1 cellular context compared by ENCODE assay signal in the genomic region with DNA sequence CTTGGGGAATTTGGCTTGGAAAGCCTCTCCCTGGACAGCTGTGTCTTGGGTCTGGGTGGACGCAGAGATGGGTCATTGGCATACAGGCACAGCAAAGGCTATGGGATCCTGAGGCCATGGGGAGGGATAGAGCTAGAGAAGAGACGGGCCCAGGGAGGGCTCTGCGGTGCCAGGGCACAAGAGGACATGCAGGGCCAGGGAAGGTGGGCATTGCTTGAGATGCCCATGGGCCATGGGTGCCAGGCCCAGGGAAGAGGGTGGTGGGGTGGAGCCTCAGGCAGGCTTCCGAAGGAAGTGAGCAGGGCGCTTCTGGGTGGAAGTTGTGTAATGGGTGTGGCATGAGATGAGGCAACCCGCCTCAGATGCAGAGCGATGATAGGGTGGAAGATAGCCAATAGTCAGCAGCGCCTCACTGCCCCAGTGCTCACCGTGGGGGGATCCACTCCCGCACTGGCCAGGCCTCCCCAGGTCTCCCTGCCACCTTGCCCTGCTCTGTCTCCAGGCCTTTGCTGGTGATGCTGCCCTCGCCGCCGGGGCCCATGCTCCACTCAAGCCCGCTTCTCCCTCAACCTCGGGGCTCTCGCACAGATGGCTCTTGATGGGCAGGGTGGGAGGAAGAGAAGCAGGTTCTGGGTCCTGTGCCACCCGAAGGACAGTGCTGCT.
TF ChIP-seq lines count a peak whose summit lies in the region.

No MANE protein-coding gene starts in this region.

TF ChIP-seq in K562, 482 proteins besides CTCF, POLR2A, EP300 and RAD21 (continued from another document and continues in another):
- TF ChIP-seq, protein P1, sequence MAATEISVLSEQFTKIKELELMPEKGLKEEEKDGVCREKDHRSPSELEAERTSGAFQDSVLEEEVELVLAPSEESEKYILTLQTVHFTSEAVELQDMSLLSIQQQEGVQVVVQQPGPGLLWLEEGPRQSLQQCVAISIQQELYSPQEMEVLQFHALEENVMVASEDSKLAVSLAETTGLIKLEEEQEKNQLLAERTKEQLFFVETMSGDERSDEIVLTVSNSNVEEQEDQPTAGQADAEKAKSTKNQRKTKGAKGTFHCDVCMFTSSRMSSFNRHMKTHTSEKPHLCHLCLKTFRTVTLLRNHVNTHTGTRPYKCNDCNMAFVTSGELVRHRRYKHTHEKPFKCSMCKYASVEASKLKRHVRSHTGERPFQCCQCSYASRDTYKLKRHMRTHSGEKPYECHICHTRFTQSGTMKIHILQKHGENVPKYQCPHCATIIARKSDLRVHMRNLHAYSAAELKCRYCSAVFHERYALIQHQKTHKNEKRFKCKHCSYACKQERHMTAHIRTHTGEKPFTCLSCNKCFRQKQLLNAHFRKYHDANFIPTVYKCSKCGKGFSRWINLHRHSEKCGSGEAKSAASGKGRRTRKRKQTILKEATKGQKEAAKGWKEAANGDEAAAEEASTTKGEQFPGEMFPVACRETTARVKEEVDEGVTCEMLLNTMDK (IDR thresholded peaks at IDR 0.05; ENCODE audit: borderline replicate concordance, insufficient read depth, low read depth, low read length, poor library complexity, severe bottlenecking) = no peak
- TF ChIP-seq ASH1L (IDR thresholded peaks at IDR 0.05; ENCODE audit: borderline replicate concordance, low read depth, partially characterized antibody) (no peak), TSC22D4 (tag; IDR thresholded peaks at IDR 0.05) (no peak), ZNF212 (CRISPR knock-in tag; IDR thresholded peaks at IDR 0.05) (no peak), MIER1 (IDR thresholded peaks at IDR 0.05; ENCODE audit: low read depth) (no peak), DACH1 (IDR thresholded peaks at IDR 0.05; ENCODE audit: partially characterized antibody) (no peak), ZBTB1 (CRISPR knock-in tag; IDR thresholded peaks at IDR 0.05; ENCODE audit: borderline replicate concordance, low read depth) (no peak), DMBX1 (CRISPR knock-in tag; IDR thresholded peaks at IDR 0.05; ENCODE audit: borderline replicate concordance) (peak; percentile 78), NFXL1 (CRISPR knock-in tag; IDR thresholded peaks at IDR 0.05) (no peak; the same call in 1 of the 2 replicates), RFX1 (IDR thresholded peaks at IDR 0.05) (no peak), MED1 (CRISPR knock-in tag; IDR thresholded peaks at IDR 0.05; ENCODE audit: borderline replicate concordance) (no peak), U2AF1 (optimal IDR thresholded peaks at IDR 0.05; ENCODE audit: low read depth, low read length) (no peak), TCF7 (IDR thresholded peaks at IDR 0.05; ENCODE audit: borderline replicate concordance) (no peak), SRSF3 (IDR thresholded peaks at IDR 0.05; ENCODE audit: insufficient read depth, low read length) (peak; percentile 80; the same call in 1 of the 2 replicates), TAF9B (IDR thresholded peaks at IDR 0.05; ENCODE audit: partially characterized antibody) (no peak), CBFB (CRISPR knock-in tag; IDR thresholded peaks at IDR 0.05) (no peak), BRCA1 (IDR thresholded peaks at IDR 0.05) (no peak), BRCA1 (CRISPR knock-in tag; IDR thresholded peaks at IDR 0.05) (no peak), PPARD (CRISPR knock-in tag; IDR thresholded peaks at IDR 0.05) (no peak), CREB1 (IDR thresholded peaks at IDR 0.05) (no peak), CREB1 (CRISPR knock-in tag; IDR thresholded peaks at IDR 0.05) (no peak), ZFP30 (CRISPR knock-in tag; IDR thresholded peaks at IDR 0.05; ENCODE audit: borderline replicate concordance) (no peak), CXXC5 (CRISPR knock-in tag; IDR thresholded peaks at IDR 0.05) (peak; percentile 50), CHCHD3 (CRISPR knock-in tag; IDR thresholded peaks at IDR 0.05) (no peak), KAT7 (CRISPR knock-in tag; IDR thresholded peaks at IDR 0.05; ENCODE audit: borderline replicate concordance) (no peak), ELF2 (CRISPR knock-in tag; IDR thresholded peaks at IDR 0.05) (no peak; the same call in 1 of the 2 replicates), SMAD1 (IDR thresholded peaks at IDR 0.05; ENCODE audit: low read depth, low read length, partially characterized antibody) (peak; percentile 63), ZNF583 (CRISPR knock-in tag; IDR thresholded peaks at IDR 0.05) (0 out of 2 replicates have a peak, but pooled peaks have one; percentile 74), ZNF146 (CRISPR knock-in tag; IDR thresholded peaks at IDR 0.05; ENCODE audit: unreplicated experiment) (no peak), XRCC3 (IDR thresholded peaks at IDR 0.05) (no peak), XRCC4 (IDR thresholded peaks at IDR 0.05; ENCODE audit: extremely low read depth, insufficient read depth, insufficient read length) (no peak), CC2D1A (IDR thresholded peaks at IDR 0.05) (peak; percentile 92), SMARCA5 (IDR thresholded peaks at IDR 0.05) (no peak), NR2F6 (CRISPR knock-in tag; IDR thresholded peaks at IDR 0.05) (no peak)
- TF ChIP-seq, protein P2, sequence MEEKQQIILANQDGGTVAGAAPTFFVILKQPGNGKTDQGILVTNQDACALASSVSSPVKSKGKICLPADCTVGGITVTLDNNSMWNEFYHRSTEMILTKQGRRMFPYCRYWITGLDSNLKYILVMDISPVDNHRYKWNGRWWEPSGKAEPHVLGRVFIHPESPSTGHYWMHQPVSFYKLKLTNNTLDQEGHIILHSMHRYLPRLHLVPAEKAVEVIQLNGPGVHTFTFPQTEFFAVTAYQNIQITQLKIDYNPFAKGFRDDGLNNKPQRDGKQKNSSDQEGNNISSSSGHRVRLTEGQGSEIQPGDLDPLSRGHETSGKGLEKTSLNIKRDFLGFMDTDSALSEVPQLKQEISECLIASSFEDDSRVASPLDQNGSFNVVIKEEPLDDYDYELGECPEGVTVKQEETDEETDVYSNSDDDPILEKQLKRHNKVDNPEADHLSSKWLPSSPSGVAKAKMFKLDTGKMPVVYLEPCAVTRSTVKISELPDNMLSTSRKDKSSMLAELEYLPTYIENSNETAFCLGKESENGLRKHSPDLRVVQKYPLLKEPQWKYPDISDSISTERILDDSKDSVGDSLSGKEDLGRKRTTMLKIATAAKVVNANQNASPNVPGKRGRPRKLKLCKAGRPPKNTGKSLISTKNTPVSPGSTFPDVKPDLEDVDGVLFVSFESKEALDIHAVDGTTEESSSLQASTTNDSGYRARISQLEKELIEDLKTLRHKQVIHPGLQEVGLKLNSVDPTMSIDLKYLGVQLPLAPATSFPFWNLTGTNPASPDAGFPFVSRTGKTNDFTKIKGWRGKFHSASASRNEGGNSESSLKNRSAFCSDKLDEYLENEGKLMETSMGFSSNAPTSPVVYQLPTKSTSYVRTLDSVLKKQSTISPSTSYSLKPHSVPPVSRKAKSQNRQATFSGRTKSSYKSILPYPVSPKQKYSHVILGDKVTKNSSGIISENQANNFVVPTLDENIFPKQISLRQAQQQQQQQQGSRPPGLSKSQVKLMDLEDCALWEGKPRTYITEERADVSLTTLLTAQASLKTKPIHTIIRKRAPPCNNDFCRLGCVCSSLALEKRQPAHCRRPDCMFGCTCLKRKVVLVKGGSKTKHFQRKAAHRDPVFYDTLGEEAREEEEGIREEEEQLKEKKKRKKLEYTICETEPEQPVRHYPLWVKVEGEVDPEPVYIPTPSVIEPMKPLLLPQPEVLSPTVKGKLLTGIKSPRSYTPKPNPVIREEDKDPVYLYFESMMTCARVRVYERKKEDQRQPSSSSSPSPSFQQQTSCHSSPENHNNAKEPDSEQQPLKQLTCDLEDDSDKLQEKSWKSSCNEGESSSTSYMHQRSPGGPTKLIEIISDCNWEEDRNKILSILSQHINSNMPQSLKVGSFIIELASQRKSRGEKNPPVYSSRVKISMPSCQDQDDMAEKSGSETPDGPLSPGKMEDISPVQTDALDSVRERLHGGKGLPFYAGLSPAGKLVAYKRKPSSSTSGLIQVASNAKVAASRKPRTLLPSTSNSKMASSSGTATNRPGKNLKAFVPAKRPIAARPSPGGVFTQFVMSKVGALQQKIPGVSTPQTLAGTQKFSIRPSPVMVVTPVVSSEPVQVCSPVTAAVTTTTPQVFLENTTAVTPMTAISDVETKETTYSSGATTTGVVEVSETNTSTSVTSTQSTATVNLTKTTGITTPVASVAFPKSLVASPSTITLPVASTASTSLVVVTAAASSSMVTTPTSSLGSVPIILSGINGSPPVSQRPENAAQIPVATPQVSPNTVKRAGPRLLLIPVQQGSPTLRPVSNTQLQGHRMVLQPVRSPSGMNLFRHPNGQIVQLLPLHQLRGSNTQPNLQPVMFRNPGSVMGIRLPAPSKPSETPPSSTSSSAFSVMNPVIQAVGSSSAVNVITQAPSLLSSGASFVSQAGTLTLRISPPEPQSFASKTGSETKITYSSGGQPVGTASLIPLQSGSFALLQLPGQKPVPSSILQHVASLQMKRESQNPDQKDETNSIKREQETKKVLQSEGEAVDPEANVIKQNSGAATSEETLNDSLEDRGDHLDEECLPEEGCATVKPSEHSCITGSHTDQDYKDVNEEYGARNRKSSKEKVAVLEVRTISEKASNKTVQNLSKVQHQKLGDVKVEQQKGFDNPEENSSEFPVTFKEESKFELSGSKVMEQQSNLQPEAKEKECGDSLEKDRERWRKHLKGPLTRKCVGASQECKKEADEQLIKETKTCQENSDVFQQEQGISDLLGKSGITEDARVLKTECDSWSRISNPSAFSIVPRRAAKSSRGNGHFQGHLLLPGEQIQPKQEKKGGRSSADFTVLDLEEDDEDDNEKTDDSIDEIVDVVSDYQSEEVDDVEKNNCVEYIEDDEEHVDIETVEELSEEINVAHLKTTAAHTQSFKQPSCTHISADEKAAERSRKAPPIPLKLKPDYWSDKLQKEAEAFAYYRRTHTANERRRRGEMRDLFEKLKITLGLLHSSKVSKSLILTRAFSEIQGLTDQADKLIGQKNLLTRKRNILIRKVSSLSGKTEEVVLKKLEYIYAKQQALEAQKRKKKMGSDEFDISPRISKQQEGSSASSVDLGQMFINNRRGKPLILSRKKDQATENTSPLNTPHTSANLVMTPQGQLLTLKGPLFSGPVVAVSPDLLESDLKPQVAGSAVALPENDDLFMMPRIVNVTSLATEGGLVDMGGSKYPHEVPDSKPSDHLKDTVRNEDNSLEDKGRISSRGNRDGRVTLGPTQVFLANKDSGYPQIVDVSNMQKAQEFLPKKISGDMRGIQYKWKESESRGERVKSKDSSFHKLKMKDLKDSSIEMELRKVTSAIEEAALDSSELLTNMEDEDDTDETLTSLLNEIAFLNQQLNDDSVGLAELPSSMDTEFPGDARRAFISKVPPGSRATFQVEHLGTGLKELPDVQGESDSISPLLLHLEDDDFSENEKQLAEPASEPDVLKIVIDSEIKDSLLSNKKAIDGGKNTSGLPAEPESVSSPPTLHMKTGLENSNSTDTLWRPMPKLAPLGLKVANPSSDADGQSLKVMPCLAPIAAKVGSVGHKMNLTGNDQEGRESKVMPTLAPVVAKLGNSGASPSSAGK (IDR thresholded peaks at IDR 0.05) = peak; percentile 36; the same call in 1 of the 2 replicates
- TF ChIP-seq, protein P3, sequence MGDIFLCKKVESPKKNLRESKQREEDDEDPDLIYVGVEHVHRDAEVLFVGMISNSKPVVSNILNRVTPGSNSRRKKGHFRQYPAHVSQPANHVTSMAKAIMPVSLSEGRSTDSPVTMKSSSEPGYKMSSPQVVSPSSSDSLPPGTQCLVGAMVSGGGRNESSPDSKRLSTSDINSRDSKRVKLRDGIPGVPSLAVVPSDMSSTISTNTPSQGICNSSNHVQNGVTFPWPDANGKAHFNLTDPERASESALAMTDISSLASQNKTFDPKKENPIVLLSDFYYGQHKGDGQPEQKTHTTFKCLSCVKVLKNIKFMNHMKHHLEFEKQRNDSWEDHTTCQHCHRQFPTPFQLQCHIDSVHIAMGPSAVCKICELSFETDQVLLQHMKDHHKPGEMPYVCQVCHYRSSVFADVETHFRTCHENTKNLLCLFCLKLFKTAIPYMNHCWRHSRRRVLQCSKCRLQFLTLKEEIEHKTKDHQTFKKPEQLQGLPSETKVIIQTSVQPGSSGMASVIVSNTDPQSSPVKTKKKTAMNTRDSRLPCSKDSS (IDR thresholded peaks at IDR 0.05; ENCODE audit: low read depth, partially characterized antibody) = no peak
- TF ChIP-seq, protein P4, sequence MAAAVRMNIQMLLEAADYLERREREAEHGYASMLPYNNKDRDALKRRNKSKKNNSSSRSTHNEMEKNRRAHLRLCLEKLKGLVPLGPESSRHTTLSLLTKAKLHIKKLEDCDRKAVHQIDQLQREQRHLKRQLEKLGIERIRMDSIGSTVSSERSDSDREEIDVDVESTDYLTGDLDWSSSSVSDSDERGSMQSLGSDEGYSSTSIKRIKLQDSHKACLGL (CRISPR knock-in tag; IDR thresholded peaks at IDR 0.05; ENCODE audit: borderline replicate concordance, poor library complexity, severe bottlenecking) = no peak
- TF ChIP-seq, protein P5, sequence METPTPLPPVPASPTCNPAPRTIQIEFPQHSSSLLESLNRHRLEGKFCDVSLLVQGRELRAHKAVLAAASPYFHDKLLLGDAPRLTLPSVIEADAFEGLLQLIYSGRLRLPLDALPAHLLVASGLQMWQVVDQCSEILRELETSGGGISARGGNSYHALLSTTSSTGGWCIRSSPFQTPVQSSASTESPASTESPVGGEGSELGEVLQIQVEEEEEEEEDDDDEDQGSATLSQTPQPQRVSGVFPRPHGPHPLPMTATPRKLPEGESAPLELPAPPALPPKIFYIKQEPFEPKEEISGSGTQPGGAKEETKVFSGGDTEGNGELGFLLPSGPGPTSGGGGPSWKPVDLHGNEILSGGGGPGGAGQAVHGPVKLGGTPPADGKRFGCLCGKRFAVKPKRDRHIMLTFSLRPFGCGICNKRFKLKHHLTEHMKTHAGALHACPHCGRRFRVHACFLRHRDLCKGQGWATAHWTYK (CRISPR knock-in tag; IDR thresholded peaks at IDR 0.05) = 0 out of 2 replicates have a peak, but pooled peaks have one; percentile 16
- TF ChIP-seq, protein P6, sequence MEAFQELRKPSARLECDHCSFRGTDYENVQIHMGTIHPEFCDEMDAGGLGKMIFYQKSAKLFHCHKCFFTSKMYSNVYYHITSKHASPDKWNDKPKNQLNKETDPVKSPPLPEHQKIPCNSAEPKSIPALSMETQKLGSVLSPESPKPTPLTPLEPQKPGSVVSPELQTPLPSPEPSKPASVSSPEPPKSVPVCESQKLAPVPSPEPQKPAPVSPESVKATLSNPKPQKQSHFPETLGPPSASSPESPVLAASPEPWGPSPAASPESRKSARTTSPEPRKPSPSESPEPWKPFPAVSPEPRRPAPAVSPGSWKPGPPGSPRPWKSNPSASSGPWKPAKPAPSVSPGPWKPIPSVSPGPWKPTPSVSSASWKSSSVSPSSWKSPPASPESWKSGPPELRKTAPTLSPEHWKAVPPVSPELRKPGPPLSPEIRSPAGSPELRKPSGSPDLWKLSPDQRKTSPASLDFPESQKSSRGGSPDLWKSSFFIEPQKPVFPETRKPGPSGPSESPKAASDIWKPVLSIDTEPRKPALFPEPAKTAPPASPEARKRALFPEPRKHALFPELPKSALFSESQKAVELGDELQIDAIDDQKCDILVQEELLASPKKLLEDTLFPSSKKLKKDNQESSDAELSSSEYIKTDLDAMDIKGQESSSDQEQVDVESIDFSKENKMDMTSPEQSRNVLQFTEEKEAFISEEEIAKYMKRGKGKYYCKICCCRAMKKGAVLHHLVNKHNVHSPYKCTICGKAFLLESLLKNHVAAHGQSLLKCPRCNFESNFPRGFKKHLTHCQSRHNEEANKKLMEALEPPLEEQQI (IDR thresholded peaks at IDR 0.05) = no peak
- TF ChIP-seq, protein P7, sequence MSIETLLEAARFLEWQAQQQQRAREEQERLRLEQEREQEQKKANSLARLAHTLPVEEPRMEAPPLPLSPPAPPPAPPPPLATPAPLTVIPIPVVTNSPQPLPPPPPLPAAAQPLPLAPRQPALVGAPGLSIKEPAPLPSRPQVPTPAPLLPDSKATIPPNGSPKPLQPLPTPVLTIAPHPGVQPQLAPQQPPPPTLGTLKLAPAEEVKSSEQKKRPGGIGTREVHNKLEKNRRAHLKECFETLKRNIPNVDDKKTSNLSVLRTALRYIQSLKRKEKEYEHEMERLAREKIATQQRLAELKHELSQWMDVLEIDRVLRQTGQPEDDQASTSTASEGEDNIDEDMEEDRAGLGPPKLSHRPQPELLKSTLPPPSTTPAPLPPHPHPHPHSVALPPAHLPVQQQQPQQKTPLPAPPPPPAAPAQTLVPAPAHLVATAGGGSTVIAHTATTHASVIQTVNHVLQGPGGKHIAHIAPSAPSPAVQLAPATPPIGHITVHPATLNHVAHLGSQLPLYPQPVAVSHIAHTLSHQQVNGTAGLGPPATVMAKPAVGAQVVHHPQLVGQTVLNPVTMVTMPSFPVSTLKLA (conservative IDR thresholded peaks at IDR 0.05) = no peak
